ENCODE assay signal across 8 cellular contexts in genomic region chr10:62303922-62304321, GRCh38. TPM values are rescaled to one million over a fixed set of nuclear protein-coding genes. Genes with fewer than 3 reads are reported as not detected.
"Had no signal": no experiment of that assay in that cellular context is flagged by ENCODE, and none has a peak within 500 bp of the region (broad histone marks: within the 10 kb centered on the region; RNA-seq: fewer than 3 reads in every experiment).

No MANE protein-coding gene starts in this region.

- H3K4me3 ChIP-seq: GM12878 had no signal

- DNase-seq: GDM1, GF-D8 had no signal

- ATAC-seq: GM12878 had no signal

- FAIRE-seq: G401.6, GM12878, GM12891, GM12892, GM18507, GM19239 had no signal

RNA-seq across cellular contexts. Expression of gene RTKN2, which starts 35.3 kb away (rescaled TPM):
- polyA plus RNA-seq: GM12878 had no signal
